Comparison of ENCODE assay signal across 2 cellular contexts in genomic region chr16:19130852-19131808, GRCh38.
TF ChIP-seq lines count a peak whose summit lies in the region.

No MANE protein-coding gene starts in this region.

TF ChIP-seq in IMR-90, 13 proteins besides CTCF, POLR2A, EP300 and RAD21 (continued from another document):
- TF ChIP-seq MAFK (IDR thresholded peaks at IDR 0.05; ENCODE audit: low read depth, low read length) (no peak), CHD1 (IDR thresholded peaks at IDR 0.05; ENCODE audit: low read depth, low read length) (no peak), CEBPB (IDR thresholded peaks at IDR 0.05; ENCODE audit: low read depth, low read length) (no peak)

TF ChIP-seq in WTC11, 78 proteins besides CTCF, POLR2A, EP300 and RAD21 (continued from another document):
- no peak for TF ChIP-seq ZNF532 (CRISPR knock-in tag; IDR thresholded peaks at IDR 0.05; ENCODE audit: borderline replicate concordance)
- no peak for TF ChIP-seq NFYB (CRISPR knock-in tag; conservative IDR thresholded peaks at IDR 0.05; ENCODE audit: low read depth)
- TF ChIP-seq NFATC4 (CRISPR knock-in tag; IDR thresholded peaks at IDR 0.05), result no peak
- no peak for TF ChIP-seq ZBTB43 (CRISPR knock-in tag; IDR thresholded peaks at IDR 0.05)
- no peak for TF ChIP-seq ZNF281 (CRISPR knock-in tag; IDR thresholded peaks at IDR 0.05)
- no peak for TF ChIP-seq KAT7 (CRISPR knock-in tag; IDR thresholded peaks at IDR 0.05; ENCODE audit: borderline replicate concordance)
- TF ChIP-seq USF2 (CRISPR knock-in tag; IDR thresholded peaks at IDR 0.05), result no peak
- no peak for TF ChIP-seq ZNF396 (CRISPR knock-in tag; IDR thresholded peaks at IDR 0.05; ENCODE audit: borderline replicate concordance)
- no peak for TF ChIP-seq ZNF232 (CRISPR knock-in tag; IDR thresholded peaks at IDR 0.05)
- TF ChIP-seq CREB1 (CRISPR knock-in tag; IDR thresholded peaks at IDR 0.05), result no peak
- TF ChIP-seq ZNF416 (CRISPR knock-in tag; IDR thresholded peaks at IDR 0.05), result no peak
- TF ChIP-seq SP1 (CRISPR knock-in tag; conservative IDR thresholded peaks at IDR 0.05), result no peak
- no peak for TF ChIP-seq NR3C1 (CRISPR knock-in tag; conservative IDR thresholded peaks at IDR 0.05; ENCODE audit: low read depth)
- no peak for TF ChIP-seq ZBTB21 (CRISPR knock-in tag; IDR thresholded peaks at IDR 0.05; ENCODE audit: borderline replicate concordance)
- no peak for TF ChIP-seq FOXP4 (CRISPR knock-in tag; IDR thresholded peaks at IDR 0.05)
- no peak for TF ChIP-seq PREB (CRISPR knock-in tag; IDR thresholded peaks at IDR 0.05; ENCODE audit: borderline replicate concordance)
- TF ChIP-seq PRDM15 (CRISPR knock-in tag; IDR thresholded peaks at IDR 0.05), result no peak
- TF ChIP-seq IRF1 (CRISPR knock-in tag; IDR thresholded peaks at IDR 0.05), result no peak
- TF ChIP-seq MLX (CRISPR knock-in tag; IDR thresholded peaks at IDR 0.05), result no peak
TF ChIP-seq in WTC11: peak in this region for 0.
